32 cellular contexts compared by ENCODE assay signal in genomic region chr4:6354626-6355025, GRCh38.
"Had no signal": no experiment of that assay in that cellular context is flagged by ENCODE, and none has a peak within 500 bp of the region (broad histone marks: within the 10 kb centered on the region; RNA-seq: fewer than 3 reads in every experiment).

No MANE protein-coding gene starts in this region.

- H3K27me3 ChIP-seq: body of pancreas, colonic mucosa had no signal

- FAIRE-seq: endometrium, frontal cortex had no signal

- H3K36me3 Mint-ChIP-seq: activated CD4-positive, alpha-beta memory T cell treated with anti-CD3 and anti-CD28 coated beads for 36 hours; activated CD8-positive, alpha-beta memory T cell treated with anti-CD3 and anti-CD28 coated beads, Interleukin-2, amount 10 ng/mL, durations not matched to agents 7 days and 5 days; activated naive CD4-positive, alpha-beta T cell treated with anti-CD3 and anti-CD28 coated beads, Interleukin-2, amount 50 U/mL, for 24 hours; activated naive CD8-positive, alpha-beta T cell treated with anti-CD3 and anti-CD28 coated beads for 36 hours had no signal

- H3K9me3 Mint-ChIP-seq: activated CD4-positive, alpha-beta memory T cell treated with anti-CD3 and anti-CD28 coated beads for 36 hours; activated CD4-positive, alpha-beta T cell treated with anti-CD3 and anti-CD28 coated beads, Interleukin-2, amount 10 ng/mL, durations not matched to agents 24 days and 14 days; activated naive CD4-positive, alpha-beta T cell treated with anti-CD3 and anti-CD28 coated beads for 36 hours; activated naive CD4-positive, alpha-beta T cell treated with anti-CD3 and anti-CD28 coated beads, Interleukin-2, amount 50 U/mL, for 24 hours; activated naive CD8-positive, alpha-beta T cell treated with anti-CD3 and anti-CD28 coated beads, Interleukin-2, amount 50 U/mL, for 24 hours; activated T-helper 1 cell treated with anti-CD3 and anti-CD28 coated beads, Interleukin-12 subunit alpha, Interleukin-12 subunit beta, Interleukin-2, Interleukin-4 antibody, amounts not matched to agents 30 ng/mL and 10 ng/mL and 1 ng/mL, durations not matched to agents 14 hours and 24 hours and 36 hours; activated T-helper 2 cell treated with anti-CD3 and anti-CD28 coated beads, Interferon-gamma antibody, Interleukin-2, Interleukin-4, amounts not matched to agents 10 μg/mL and 5 μg/mL and 100 μg/mL, durations not matched to agents 14 hours and 24 hours and 36 hours; T-helper 1 cell treated with Interleukin-12 subunit alpha and Interleukin-12 subunit beta and Interleukin-4 antibody, amounts not matched to agents 30 μg/mL and 1 μg/mL, for 36 hours; T-helper 2 cell treated with Interferon-gamma antibody and Interleukin-4, amounts not matched to agents 5 μg/mL and 100 μg/mL, for 36 hours had no signal

- ATAC-seq: activated CD4-positive, alpha-beta T cell treated with anti-CD3 and anti-CD28 coated beads for 36 hours; activated CD8-positive, alpha-beta memory T cell treated with anti-CD3 and anti-CD28 coated beads, Interleukin-2, amount 10 ng/mL, durations not matched to agents 7 days and 5 days; activated CD8-positive, alpha-beta T cell treated with anti-CD3 and anti-CD28 coated beads, Interleukin-2, amount 10 ng/mL, durations not matched to agents 7 days and 5 days; activated naive CD8-positive, alpha-beta T cell treated with anti-CD3 and anti-CD28 coated beads, Interleukin-2, amount 50 U/mL, for 24 hours; body of pancreas; esophagus mucosa had no signal

- H3K9me3 ChIP-seq: adrenal gland, body of pancreas, colonic mucosa had no signal

- H3K27ac Mint-ChIP-seq: activated CD4-positive, alpha-beta memory T cell treated with anti-CD3 and anti-CD28 coated beads for 36 hours; activated CD4-positive, alpha-beta T cell treated with anti-CD3 and anti-CD28 coated beads for 36 hours; activated CD4-positive, alpha-beta T cell treated with anti-CD3 and anti-CD28 coated beads, Interleukin-2, amount 10 ng/mL, durations not matched to agents 24 days and 14 days; activated CD8-positive, alpha-beta memory T cell treated with anti-CD3 and anti-CD28 coated beads, Interleukin-2, amount 10 ng/mL, durations not matched to agents 7 days and 5 days; activated CD8-positive, alpha-beta T cell treated with anti-CD3 and anti-CD28 coated beads, Interleukin-2, amount 10 ng/mL, durations not matched to agents 7 days and 5 days; activated naive CD4-positive, alpha-beta T cell treated with anti-CD3 and anti-CD28 coated beads for 36 hours; activated naive CD4-positive, alpha-beta T cell treated with anti-CD3 and anti-CD28 coated beads, Interleukin-2, amount 50 U/mL, for 24 hours; activated naive CD8-positive, alpha-beta T cell treated with anti-CD3 and anti-CD28 coated beads for 36 hours; activated naive CD8-positive, alpha-beta T cell treated with anti-CD3 and anti-CD28 coated beads, Interleukin-2, amount 50 U/mL, for 24 hours; activated T-helper 1 cell treated with anti-CD3 and anti-CD28 coated beads, Interleukin-12 subunit alpha, Interleukin-12 subunit beta, Interleukin-2, Interleukin-4 antibody, amounts not matched to agents 30 ng/mL and 10 ng/mL and 1 ng/mL, durations not matched to agents 14 hours and 24 hours and 36 hours; activated T-helper 2 cell treated with anti-CD3 and anti-CD28 coated beads, Interferon-gamma antibody, Interleukin-2, Interleukin-4, amounts not matched to agents 10 μg/mL and 5 μg/mL and 100 μg/mL, durations not matched to agents 14 hours and 24 hours and 36 hours; T-helper 1 cell treated with Interleukin-12 subunit alpha and Interleukin-12 subunit beta and Interleukin-4 antibody, amounts not matched to agents 30 μg/mL and 1 μg/mL, for 36 hours; T-helper 2 cell treated with Interferon-gamma antibody and Interleukin-4, amounts not matched to agents 5 μg/mL and 100 μg/mL, for 36 hours had no signal

- H3K4me3 Mint-ChIP-seq: activated CD4-positive, alpha-beta memory T cell treated with anti-CD3 and anti-CD28 coated beads for 36 hours; activated CD4-positive, alpha-beta T cell treated with anti-CD3 and anti-CD28 coated beads for 36 hours; activated CD4-positive, alpha-beta T cell treated with anti-CD3 and anti-CD28 coated beads, Interleukin-2, amount 10 ng/mL, durations not matched to agents 24 days and 14 days; activated CD8-positive, alpha-beta memory T cell treated with anti-CD3 and anti-CD28 coated beads, Interleukin-2, amount 10 ng/mL, durations not matched to agents 7 days and 5 days; activated CD8-positive, alpha-beta T cell treated with anti-CD3 and anti-CD28 coated beads, Interleukin-2, amount 10 ng/mL, durations not matched to agents 7 days and 5 days; activated naive CD4-positive, alpha-beta T cell treated with anti-CD3 and anti-CD28 coated beads for 36 hours; activated naive CD4-positive, alpha-beta T cell treated with anti-CD3 and anti-CD28 coated beads, Interleukin-2, amount 50 U/mL, for 24 hours; activated naive CD8-positive, alpha-beta T cell treated with anti-CD3 and anti-CD28 coated beads for 36 hours; activated naive CD8-positive, alpha-beta T cell treated with anti-CD3 and anti-CD28 coated beads, Interleukin-2, amount 50 U/mL, for 24 hours; activated T-helper 1 cell treated with anti-CD3 and anti-CD28 coated beads, Interleukin-12 subunit alpha, Interleukin-12 subunit beta, Interleukin-2, Interleukin-4 antibody, amounts not matched to agents 30 ng/mL and 10 ng/mL and 1 ng/mL, durations not matched to agents 14 hours and 24 hours and 36 hours; T-helper 1 cell treated with Interleukin-12 subunit alpha and Interleukin-12 subunit beta and Interleukin-4 antibody, amounts not matched to agents 30 μg/mL and 1 μg/mL, for 36 hours; T-helper 2 cell treated with Interferon-gamma antibody and Interleukin-4, amounts not matched to agents 5 μg/mL and 100 μg/mL, for 36 hours had no signal

- H3K4me3 ChIP-seq: adrenal gland, body of pancreas, colonic mucosa had no signal

- H3K4me1 Mint-ChIP-seq: activated CD4-positive, alpha-beta T cell treated with anti-CD3 and anti-CD28 coated beads for 36 hours; activated CD4-positive, alpha-beta T cell treated with anti-CD3 and anti-CD28 coated beads, Interleukin-2, amount 10 ng/mL, durations not matched to agents 24 days and 14 days; activated CD8-positive, alpha-beta memory T cell treated with anti-CD3 and anti-CD28 coated beads, Interleukin-2, amount 10 ng/mL, durations not matched to agents 7 days and 5 days; activated naive CD4-positive, alpha-beta T cell treated with anti-CD3 and anti-CD28 coated beads, Interleukin-2, amount 50 U/mL, for 24 hours; activated naive CD8-positive, alpha-beta T cell treated with anti-CD3 and anti-CD28 coated beads for 36 hours; activated naive CD8-positive, alpha-beta T cell treated with anti-CD3 and anti-CD28 coated beads, Interleukin-2, amount 50 U/mL, for 24 hours had no signal

- DNase-seq: activated CD4-positive, alpha-beta memory T cell treated with anti-CD3 and anti-CD28 coated beads for 36 hours; activated CD4-positive, alpha-beta T cell treated with anti-CD3 and anti-CD28 coated beads for 36 hours; activated CD4-positive, alpha-beta T cell treated with anti-CD3 and anti-CD28 coated beads, Interleukin-2, amount 10 ng/mL, durations not matched to agents 24 days and 14 days; activated CD4-positive, CD25-positive, alpha-beta regulatory T cell; activated CD4-positive, CD25-positive, alpha-beta regulatory T cell treated with anti-CD3 and anti-CD28 coated beads, Interleukin-2, amount 50 U/mL, for 72 hours; activated CD8-positive, alpha-beta memory T cell treated with anti-CD3 and anti-CD28 coated beads, Interleukin-2, amount 10 ng/mL, durations not matched to agents 7 days and 5 days; activated CD8-positive, alpha-beta memory T cell treated with anti-CD3 and anti-CD28 coated beads, Interleukin-2, amount 50 U/mL, for 4 hours; activated CD8-positive, alpha-beta T cell treated with anti-CD3 and anti-CD28 coated beads, Interleukin-2, amount 10 ng/mL, durations not matched to agents 7 days and 5 days; activated effector memory CD4-positive, alpha-beta T cell treated with anti-CD3 and anti-CD28 coated beads, Interleukin-2, amount 50 U/mL, for 16 hours; activated naive CD4-positive, alpha-beta T cell treated with anti-CD3 and anti-CD28 coated beads for 36 hours; activated naive CD8-positive, alpha-beta T cell treated with anti-CD3 and anti-CD28 coated beads for 36 hours; activated naive CD8-positive, alpha-beta T cell treated with anti-CD3 and anti-CD28 coated beads, Interleukin-2, amount 50 U/mL, for 24 hours; activated T-cell treated with anti-CD3 and anti-CD28 coated beads, Interleukin-2, amount 50 U/mL, for 1 hour; activated T-cell treated with anti-CD3 and anti-CD28 coated beads, Interleukin-2, amount 50 U/mL, for 48 hours; adrenal gland; amygdala; aorta; body of pancreas; caudate nucleus; colonic mucosa; effector CD8-positive, alpha-beta T cell; foreskin fibroblast; hippocampal formation; T1000 had no signal

- H3K4me1 ChIP-seq: adrenal gland, body of pancreas, colonic mucosa had no signal

- H3K27ac ChIP-seq: adrenal gland, body of pancreas, colonic mucosa had no signal

- H3K36me3 ChIP-seq: adrenal gland, colonic mucosa had no signal
